ENCODE assay signal across 24 cellular contexts in the genomic region with DNA sequence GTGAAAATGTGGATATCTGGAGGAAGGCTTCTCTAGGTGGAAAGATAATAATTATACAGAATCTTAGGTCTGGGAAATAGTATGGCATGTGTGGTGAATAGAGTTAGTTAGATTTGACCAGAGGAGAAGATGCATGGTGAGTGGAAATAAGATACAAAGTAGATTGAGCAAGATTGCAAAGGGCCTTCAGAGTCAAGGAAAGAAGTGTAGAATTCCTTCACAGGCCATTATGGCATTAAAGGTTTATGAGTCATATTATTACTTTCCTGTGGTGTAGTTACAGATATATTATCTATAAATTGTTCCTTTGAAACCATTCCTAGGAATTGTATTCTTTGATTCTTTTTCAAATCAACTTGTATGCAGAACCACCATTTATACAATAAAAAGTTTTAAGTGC.
A peak's percentile ranks its signal among the peaks of the same experiment; 100 is the strongest.
DNase-seq lines count a peak whose midpoint lies in the region; ATAC-seq and TF ChIP-seq lines count a peak whose summit lies in the region.
"Had no signal": no experiment of that assay in that cellular context is flagged by ENCODE, and none has a peak within 500 bp of the region (broad histone marks: within the 10 kb centered on the region; RNA-seq: fewer than 3 reads in every experiment).

No MANE protein-coding gene starts in this region.

- H2BK5ac ChIP-seq in mesenchymal stem cell (ENCODE audit: low read depth, low read length, poor library complexity, severe bottlenecking): no peak overlapping the region

- H4K91ac ChIP-seq in mesenchymal stem cell (ENCODE audit: low read length): no peak overlapping the region

- no peaks in the 10 kb centered on the region for H3K79me1 ChIP-seq in mesenchymal stem cell (replicated peaks; ENCODE audit: low read length, poor library complexity, severe bottlenecking)

- H2AK5ac ChIP-seq in mesenchymal stem cell (ENCODE audit: low read length, severe bottlenecking): no peak overlapping the region

- H3K36me3 ChIP-seq in mesenchymal stem cell (ENCODE audit: control insufficient read depth in 1 of 2, insufficient read depth in 2 of 2, low read depth in 1 of 2, low read length in 2 of 2): no peaks in the 10 kb centered on the region

- no peak overlapping the region for H2AFZ ChIP-seq in mesenchymal stem cell (ENCODE audit: low read depth, low read length)

- H3K23ac ChIP-seq in mesenchymal stem cell (ENCODE audit: low read length in 2 of 2): no peak overlapping the region

- no peak overlapping the region for H2BK12ac ChIP-seq in mesenchymal stem cell (ENCODE audit: low read length in 2 of 2)

- no peaks in the 10 kb centered on the region for H3K36me3 Mint-ChIP-seq in T-helper 17 cell (ENCODE audit: low read depth)
- H3K36me3 Mint-ChIP-seq: CD4-positive, alpha-beta memory T cell; T-cell had no signal

- H2BK15ac ChIP-seq in mesenchymal stem cell (ENCODE audit: low read depth, poor library complexity, severe bottlenecking): no peak overlapping the region

- no peaks in the 10 kb centered on the region for H3K27me3 Mint-ChIP-seq in T-helper 17 cell
- H3K27me3 Mint-ChIP-seq: CD4-positive, alpha-beta memory T cell; T-cell had no signal

- no peaks in the 10 kb centered on the region for H3K27me3 ChIP-seq in mesenchymal stem cell (ENCODE audit: control insufficient read depth in 1 of 2, insufficient read depth in 1 of 2, low read length in 2 of 2)

- H3K4me3 Mint-ChIP-seq in T-helper 17 cell: no peak overlapping the region
- H3K4me3 Mint-ChIP-seq: CD4-positive, alpha-beta memory T cell; T-cell; T-helper 2 cell treated with Interferon-gamma antibody and Interleukin-4, amounts not matched to agents 5 μg/mL and 100 μg/mL, for 36 hours had no signal

- H3K4me3 ChIP-seq in mesenchymal stem cell (ENCODE audit: insufficient read depth in 1 of 2, low read depth in 1 of 2, low read length in 2 of 2): no peak overlapping the region

- peak; percentile 82 for DNase-seq in NCI-H510A treated with DMSO at 0.1 percent for 48 hours (lab: John Stamatoyannopoulos, UW)
- DNase-seq in NCI-H510A (lab: John Stamatoyannopoulos, UW): no peak
- peak; percentile 6 for DNase-seq in HS-5 (ENCODE audit: low read depth)
- peak; percentile 21 for DNase-seq in mesenchymal stem cell
- DNase-seq in T-helper 17 cell: no peak
- DNase-seq: AML-193; C1 segment of cervical spinal cord; CD4-positive, alpha-beta memory T cell; DMS79; EL; GF-D8; Kasumi-1; MV-4-11; NCI-H1436 treated with DMSO at 0.1 percent for 48 hours; NCI-H526 treated with DMSO at 0.1 percent for 48 hours; Right ventricle myocardium superior; RPMI8226; T-cell had no signal

- peaks cover 1% of the 10 kb centered on the region for H3K4me1 ChIP-seq in mesenchymal stem cell (ENCODE audit: control insufficient read depth, insufficient read depth, low read depth, low read length)

- no peak overlapping the region for H3K4ac ChIP-seq in mesenchymal stem cell (ENCODE audit: low read depth in 1 of 2, low read length in 2 of 2)

- no peak overlapping the region for H3K18ac ChIP-seq in mesenchymal stem cell (ENCODE audit: low read depth in 1 of 2, low read length in 2 of 2)

- no peaks in the 10 kb centered on the region for H3K4me1 Mint-ChIP-seq in T-helper 17 cell
- H3K4me1 Mint-ChIP-seq: CD4-positive, alpha-beta memory T cell; T-cell had no signal

- H3K14ac ChIP-seq in mesenchymal stem cell (ENCODE audit: low read length in 2 of 2): no peak overlapping the region

- H3K27ac ChIP-seq in VCaP (peak overlapping the region; percentile 76), mesenchymal stem cell (ENCODE audit: low read length, poor library complexity, severe bottlenecking) (no peak overlapping the region)

- H3K9me3 ChIP-seq in mesenchymal stem cell (ENCODE audit: control insufficient read depth, low read length): no peaks in the 10 kb centered on the region
- no peaks in the 10 kb centered on the region for H3K9me3 ChIP-seq in T-helper 17 cell (ENCODE audit: control insufficient read depth, low read length, poor library complexity, severe bottlenecking)

- H3K4me2 ChIP-seq in mesenchymal stem cell (ENCODE audit: low read length, poor library complexity, severe bottlenecking): no peak overlapping the region

- TF ChIP-seq CTCF in VCaP (conservative IDR thresholded peaks at IDR 0.05): no peak

- no peak overlapping the region for H2BK120ac ChIP-seq in mesenchymal stem cell (ENCODE audit: low read depth, low read length)

- H3K9ac ChIP-seq in mesenchymal stem cell (ENCODE audit: low read length): no peak overlapping the region

- no peak overlapping the region for H3K27ac Mint-ChIP-seq in T-helper 17 cell
- H3K27ac Mint-ChIP-seq: CD4-positive, alpha-beta memory T cell; T-cell; T-helper 2 cell treated with Interferon-gamma antibody and Interleukin-4, amounts not matched to agents 5 μg/mL and 100 μg/mL, for 36 hours had no signal

- no peak overlapping the region for H4K8ac ChIP-seq in mesenchymal stem cell (ENCODE audit: low read length)

- ATAC-seq in GM18870 (IDR thresholded peaks at IDR 0.05; ENCODE audit: unreplicated experiment) (no peak), T-helper 17 cell (no peak), HG02840 (IDR thresholded peaks at IDR 0.05; ENCODE audit: low FRiP score, unreplicated experiment) (no peak)
- ATAC-seq: HCT116, HepG2, T-cell had no signal

Comparison
In these comparisons a context has a peak if more than half of its experiments do, and no peak if none do; other contexts are left out.
1. DNase-seq: peak in NCI-H510A treated with DMSO at 0.1 percent for 48 hours (single experiment), HS-5 (single experiment) and mesenchymal stem cell (single experiment); none in NCI-H510A (single experiment) and T-helper 17 cell (0 of 3).